ENCODE assay signal across 2 cellular contexts in genomic region chr6:20153194-20153593, GRCh38.
TF ChIP-seq lines count a peak whose summit lies in the region.

No MANE protein-coding gene starts in this region.

TF ChIP-seq in WTC11, 78 proteins besides CTCF, POLR2A, EP300 and RAD21:
- TF ChIP-seq PRRX2 (CRISPR knock-in tag; IDR thresholded peaks at IDR 0.05) (no peak), ESRRA (CRISPR knock-in tag; IDR thresholded peaks at IDR 0.05; ENCODE audit: borderline replicate concordance) (no peak), NFATC4 (CRISPR knock-in tag; IDR thresholded peaks at IDR 0.05) (no peak), ERG (CRISPR knock-in tag; IDR thresholded peaks at IDR 0.05) (no peak), MYBL2 (CRISPR knock-in tag; IDR thresholded peaks at IDR 0.05) (no peak), ZNF121 (CRISPR knock-in tag; IDR thresholded peaks at IDR 0.05) (no peak), RORB (CRISPR knock-in tag; IDR thresholded peaks at IDR 0.05) (no peak), FOXJ3 (CRISPR knock-in tag; IDR thresholded peaks at IDR 0.05; ENCODE audit: borderline replicate concordance) (no peak), ZNF512 (CRISPR knock-in tag; IDR thresholded peaks at IDR 0.05; ENCODE audit: borderline replicate concordance) (no peak), CDX4 (CRISPR knock-in tag; IDR thresholded peaks at IDR 0.05; ENCODE audit: borderline replicate concordance) (no peak), HMGXB4 (CRISPR knock-in tag; IDR thresholded peaks at IDR 0.05) (no peak), TP53 (CRISPR knock-in tag; IDR thresholded peaks at IDR 0.05) (no peak), MAX (CRISPR knock-in tag; IDR thresholded peaks at IDR 0.05) (no peak)
- TF ChIP-seq, protein P1, sequence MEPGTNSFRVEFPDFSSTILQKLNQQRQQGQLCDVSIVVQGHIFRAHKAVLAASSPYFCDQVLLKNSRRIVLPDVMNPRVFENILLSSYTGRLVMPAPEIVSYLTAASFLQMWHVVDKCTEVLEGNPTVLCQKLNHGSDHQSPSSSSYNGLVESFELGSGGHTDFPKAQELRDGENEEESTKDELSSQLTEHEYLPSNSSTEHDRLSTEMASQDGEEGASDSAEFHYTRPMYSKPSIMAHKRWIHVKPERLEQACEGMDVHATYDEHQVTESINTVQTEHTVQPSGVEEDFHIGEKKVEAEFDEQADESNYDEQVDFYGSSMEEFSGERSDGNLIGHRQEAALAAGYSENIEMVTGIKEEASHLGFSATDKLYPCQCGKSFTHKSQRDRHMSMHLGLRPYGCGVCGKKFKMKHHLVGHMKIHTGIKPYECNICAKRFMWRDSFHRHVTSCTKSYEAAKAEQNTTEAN (CRISPR knock-in tag; IDR thresholded peaks at IDR 0.05) = no peak
- TF ChIP-seq, protein P2, sequence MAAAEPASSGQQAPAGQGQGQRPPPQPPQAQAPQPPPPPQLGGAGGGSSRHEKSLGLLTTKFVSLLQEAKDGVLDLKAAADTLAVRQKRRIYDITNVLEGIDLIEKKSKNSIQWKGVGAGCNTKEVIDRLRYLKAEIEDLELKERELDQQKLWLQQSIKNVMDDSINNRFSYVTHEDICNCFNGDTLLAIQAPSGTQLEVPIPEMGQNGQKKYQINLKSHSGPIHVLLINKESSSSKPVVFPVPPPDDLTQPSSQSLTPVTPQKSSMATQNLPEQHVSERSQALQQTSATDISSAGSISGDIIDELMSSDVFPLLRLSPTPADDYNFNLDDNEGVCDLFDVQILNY (CRISPR knock-in tag; IDR thresholded peaks at IDR 0.05) = no peak
- TF ChIP-seq, protein P3, sequence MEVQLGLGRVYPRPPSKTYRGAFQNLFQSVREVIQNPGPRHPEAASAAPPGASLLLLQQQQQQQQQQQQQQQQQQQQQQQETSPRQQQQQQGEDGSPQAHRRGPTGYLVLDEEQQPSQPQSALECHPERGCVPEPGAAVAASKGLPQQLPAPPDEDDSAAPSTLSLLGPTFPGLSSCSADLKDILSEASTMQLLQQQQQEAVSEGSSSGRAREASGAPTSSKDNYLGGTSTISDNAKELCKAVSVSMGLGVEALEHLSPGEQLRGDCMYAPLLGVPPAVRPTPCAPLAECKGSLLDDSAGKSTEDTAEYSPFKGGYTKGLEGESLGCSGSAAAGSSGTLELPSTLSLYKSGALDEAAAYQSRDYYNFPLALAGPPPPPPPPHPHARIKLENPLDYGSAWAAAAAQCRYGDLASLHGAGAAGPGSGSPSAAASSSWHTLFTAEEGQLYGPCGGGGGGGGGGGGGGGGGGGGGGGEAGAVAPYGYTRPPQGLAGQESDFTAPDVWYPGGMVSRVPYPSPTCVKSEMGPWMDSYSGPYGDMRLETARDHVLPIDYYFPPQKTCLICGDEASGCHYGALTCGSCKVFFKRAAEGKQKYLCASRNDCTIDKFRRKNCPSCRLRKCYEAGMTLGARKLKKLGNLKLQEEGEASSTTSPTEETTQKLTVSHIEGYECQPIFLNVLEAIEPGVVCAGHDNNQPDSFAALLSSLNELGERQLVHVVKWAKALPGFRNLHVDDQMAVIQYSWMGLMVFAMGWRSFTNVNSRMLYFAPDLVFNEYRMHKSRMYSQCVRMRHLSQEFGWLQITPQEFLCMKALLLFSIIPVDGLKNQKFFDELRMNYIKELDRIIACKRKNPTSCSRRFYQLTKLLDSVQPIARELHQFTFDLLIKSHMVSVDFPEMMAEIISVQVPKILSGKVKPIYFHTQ (CRISPR knock-in tag; IDR thresholded peaks at IDR 0.05) = no peak
TF ChIP-seq in WTC11: peak in this region for 0.

TF ChIP-seq in SK-N-SH treated with all-trans-retinoic acid at 6 μM for 48 hours, 23 proteins besides CTCF, POLR2A, EP300 and RAD21:
- TF ChIP-seq ZNF565 (CRISPR knock-in tag; conservative IDR thresholded peaks at IDR 0.05; ENCODE audit: low read depth) (no peak), ARNTL (CRISPR knock-in tag; IDR thresholded peaks at IDR 0.05; ENCODE audit: borderline replicate concordance, low read depth) (no peak), CSDC2 (CRISPR knock-in tag; IDR thresholded peaks at IDR 0.05) (no peak), TOX (CRISPR knock-in tag; IDR thresholded peaks at IDR 0.05; ENCODE audit: borderline replicate concordance) (no peak), CSRNP3 (CRISPR knock-in tag; IDR thresholded peaks at IDR 0.05) (no peak), POU6F1 (CRISPR knock-in tag; IDR thresholded peaks at IDR 0.05; ENCODE audit: borderline replicate concordance, low read depth) (no peak), SNAI2 (CRISPR knock-in tag; IDR thresholded peaks at IDR 0.05) (no peak), ZC3H10 (CRISPR knock-in tag; IDR thresholded peaks at IDR 0.05) (no peak), ISL1 (CRISPR knock-in tag; IDR thresholded peaks at IDR 0.05) (no peak), OSR1 (CRISPR knock-in tag; IDR thresholded peaks at IDR 0.05) (no peak), TCF4 (CRISPR knock-in tag; IDR thresholded peaks at IDR 0.05; ENCODE audit: borderline replicate concordance) (no peak), ZNF8 (CRISPR knock-in tag; IDR thresholded peaks at IDR 0.05) (no peak)
- TF ChIP-seq, protein P4, sequence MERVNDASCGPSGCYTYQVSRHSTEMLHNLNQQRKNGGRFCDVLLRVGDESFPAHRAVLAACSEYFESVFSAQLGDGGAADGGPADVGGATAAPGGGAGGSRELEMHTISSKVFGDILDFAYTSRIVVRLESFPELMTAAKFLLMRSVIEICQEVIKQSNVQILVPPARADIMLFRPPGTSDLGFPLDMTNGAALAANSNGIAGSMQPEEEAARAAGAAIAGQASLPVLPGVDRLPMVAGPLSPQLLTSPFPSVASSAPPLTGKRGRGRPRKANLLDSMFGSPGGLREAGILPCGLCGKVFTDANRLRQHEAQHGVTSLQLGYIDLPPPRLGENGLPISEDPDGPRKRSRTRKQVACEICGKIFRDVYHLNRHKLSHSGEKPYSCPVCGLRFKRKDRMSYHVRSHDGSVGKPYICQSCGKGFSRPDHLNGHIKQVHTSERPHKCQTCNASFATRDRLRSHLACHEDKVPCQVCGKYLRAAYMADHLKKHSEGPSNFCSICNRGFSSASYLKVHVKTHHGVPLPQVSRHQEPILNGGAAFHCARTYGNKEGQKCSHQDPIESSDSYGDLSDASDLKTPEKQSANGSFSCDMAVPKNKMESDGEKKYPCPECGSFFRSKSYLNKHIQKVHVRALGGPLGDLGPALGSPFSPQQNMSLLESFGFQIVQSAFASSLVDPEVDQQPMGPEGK (CRISPR knock-in tag; IDR thresholded peaks at IDR 0.05; ENCODE audit: borderline replicate concordance) = no peak
